In genomic region chr15:97736748-97737147, GRCh38 we compare ENCODE assay signal across 4 cellular contexts.
A peak's percentile ranks its signal among the peaks of the same experiment; 100 is the strongest.
TF ChIP-seq lines count a peak whose summit lies in the region.

No MANE protein-coding gene starts in this region.

TF ChIP-seq in HepG2, 621 proteins besides CTCF, POLR2A, EP300 and RAD21 (continues in another document):
- TF ChIP-seq THAP7 (CRISPR knock-in tag; IDR thresholded peaks at IDR 0.05) (no peak), ZNF629 (CRISPR knock-in tag; conservative IDR thresholded peaks at IDR 0.05) (no peak)

TF ChIP-seq in A549, 52 proteins besides CTCF, POLR2A, EP300 and RAD21:
- TF ChIP-seq MAFK (IDR thresholded peaks at IDR 0.05; ENCODE audit: partially characterized antibody) (peak; percentile 60), PHF8 (IDR thresholded peaks at IDR 0.05; ENCODE audit: borderline replicate concordance, low read depth) (no peak)
TF ChIP-seq in A549: peak in this region for 1.

TF ChIP-seq in IMR-90, 13 proteins besides CTCF, POLR2A, EP300 and RAD21:
- TF ChIP-seq MAFK (IDR thresholded peaks at IDR 0.05; ENCODE audit: low read depth, low read length) = 0 out of 2 replicates have a peak, but pooled peaks have one; percentile 2
- TF ChIP-seq FOS (IDR thresholded peaks at IDR 0.05; ENCODE audit: low read depth, low read length) = no peak
- TF ChIP-seq RCOR1 (IDR thresholded peaks at IDR 0.05; ENCODE audit: insufficient replicate concordance, low read length) = no peak

TF ChIP-seq in K562, 482 proteins besides CTCF, POLR2A, EP300 and RAD21:
- peak; percentile 11; the same call in 1 of the 2 replicates for TF ChIP-seq C11orf30 (IDR thresholded peaks at IDR 0.05; ENCODE audit: low read depth)
- no peak for TF ChIP-seq RCOR1 (IDR thresholded peaks at IDR 0.05; ENCODE audit: borderline replicate concordance in 1 of 2, low read depth in 2 of 2, low read length in 2 of 2)
- TF ChIP-seq SIX5 (IDR thresholded peaks at IDR 0.05; ENCODE audit: borderline replicate concordance in 1 of 2, insufficient read depth in 1 of 2, low read depth in 1 of 2, low read length in 2 of 2) = no peak
- TF ChIP-seq MIER1 (IDR thresholded peaks at IDR 0.05; ENCODE audit: low read depth) = no peak
- TF ChIP-seq ZNF316 (IDR thresholded peaks at IDR 0.05) = peak; percentile 38; the same call in 1 of the 2 replicates
- TF ChIP-seq MAFK (IDR thresholded peaks at IDR 0.05; ENCODE audit: low read length) = peak; percentile 11; the same call in 1 of the 2 replicates
